Comparison of ENCODE assay signal across 26 cellular contexts in genomic region chr2:151326532-151326931, GRCh38. TPM values are rescaled to one million over a fixed set of nuclear protein-coding genes. Genes with fewer than 3 reads are reported as not detected.
"Had no signal": no experiment of that assay in that cellular context is flagged by ENCODE, and none has a peak within 500 bp of the region (broad histone marks: within the 10 kb centered on the region; RNA-seq: fewer than 3 reads in every experiment).

No MANE protein-coding gene starts in this region.

- H3K27me3 ChIP-seq: esophagus squamous epithelium, sigmoid colon, suprapubic skin, vagina had no signal

- FAIRE-seq: endothelial cell of umbilical vein had no signal

- H3K9ac ChIP-seq: parathyroid adenoma had no signal

- H3K36me3 ChIP-seq: esophagus squamous epithelium, lower lobe of right lung, sigmoid colon, suprapubic skin, vagina had no signal

- DNase-seq: cerebellar nuclear complex; effector CD8-positive, alpha-beta T cell; endodermal cell; esophagus squamous epithelium; foreskin melanocyte; hypothalamus; immature natural killer cell; islet precursor cell; left ventricle myocardium superior; naive thymus-derived CD8-positive, alpha-beta T cell; nephron progenitor cell; occipital lobe; psoas muscle; right cardiac atrium; sigmoid colon; stimulated activated CD4-positive, alpha-beta T cell treated with anti-CD3 and anti-CD28 coated beads, Interleukin-15, amount 100 ng/mL, for 24 hours; stimulated activated CD4-positive, alpha-beta T cell treated with anti-CD3 and anti-CD28 coated beads, Interleukin-2, amount 100 ng/mL, for 48 hours; stimulated activated naive CD4-positive, alpha-beta T cell; stimulated activated naive CD8-positive, alpha-beta T cell treated with anti-CD3 and anti-CD28 coated beads, Interleukin-15, amount 100 ng/mL, for 72 hours; trophoblast cell had no signal

- H2AFZ ChIP-seq: parathyroid adenoma had no signal

- H3K27ac ChIP-seq: esophagus squamous epithelium, lower lobe of right lung, parathyroid adenoma, psoas muscle, sigmoid colon, skin epidermis, suprapubic skin, vagina had no signal

- H3K4me1 ChIP-seq: esophagus squamous epithelium, lower lobe of right lung, parathyroid adenoma, psoas muscle, sigmoid colon, suprapubic skin, vagina had no signal

- H3K79me2 ChIP-seq: parathyroid adenoma had no signal

- H3K9me3 ChIP-seq: esophagus squamous epithelium, lower lobe of right lung, psoas muscle, sigmoid colon, suprapubic skin, vagina had no signal

- H3K4me3 ChIP-seq: esophagus squamous epithelium, lower lobe of right lung, psoas muscle, sigmoid colon, skin epidermis, suprapubic skin, vagina had no signal

RNA-seq across cellular contexts. Expression of gene TNFAIP6, which starts 30.9 kb away (rescaled TPM):
- total RNA-seq: endodermal cell; endothelial cell of umbilical vein; naive thymus-derived CD8-positive, alpha-beta T cell had no signal
- polyA plus RNA-seq: endothelial cell of umbilical vein; immature natural killer cell; naive thymus-derived CD8-positive, alpha-beta T cell had no signal
